ENCODE assay signal across 8 cellular contexts in genomic region chr1:159944623-159945455, GRCh38. TPM values are rescaled to one million over a fixed set of nuclear protein-coding genes. Genes with fewer than 3 reads are reported as not detected.
DNase-seq lines count a peak whose midpoint lies in the region; ATAC-seq and TF ChIP-seq lines count a peak whose summit lies in the region.

No MANE protein-coding gene starts in this region.

- H3K36me3 Mint-ChIP-seq in effector memory CD8-positive, alpha-beta T cell (ENCODE audit: insufficient read depth) = no peaks in the 10 kb centered on the region
- no peaks in the 10 kb centered on the region for H3K36me3 Mint-ChIP-seq in natural killer cell treated with Interleukin-12 subunit alpha and Interleukin-12 subunit beta and Interleukin-15 and Interleukin-18, amount 100 ng/mL, for 72 hours

- no peaks in the 10 kb centered on the region for H3K79me2 ChIP-seq in Loucy (ENCODE audit: insufficient read depth, low read length)

- H3K9ac ChIP-seq in BLaER1 = peak overlapping the region; percentile 60; the same call in 1 of the 2 replicates
- peak overlapping the region; percentile 35 for H3K9ac ChIP-seq in Loucy (ENCODE audit: low read depth, low read length, poor library complexity, severe bottlenecking)

- TF ChIP-seq CTCF in Loucy (conservative IDR thresholded peaks at IDR 0.05; ENCODE audit: low read length) = no peak

- H3K9me3 Mint-ChIP-seq in effector memory CD8-positive, alpha-beta T cell = no peaks in the 10 kb centered on the region
- no peaks in the 10 kb centered on the region for H3K9me3 Mint-ChIP-seq in natural killer cell treated with Interleukin-12 subunit alpha and Interleukin-12 subunit beta and Interleukin-15 and Interleukin-18, amount 100 ng/mL, for 72 hours

- peak overlapping the region; percentile 73 for H2AFZ ChIP-seq in Loucy (ENCODE audit: low read length)

- no peaks in the 10 kb centered on the region for H3K9me3 ChIP-seq in BLaER1
- H3K9me3 ChIP-seq in Loucy (ENCODE audit: insufficient read depth, low read depth, low read length) = no peaks in the 10 kb centered on the region

- peaks cover 24 to 70% of the 10 kb centered on the region in 2 donors for H3K27me3 Mint-ChIP-seq in effector memory CD8-positive, alpha-beta T cell
- H3K27me3 Mint-ChIP-seq in natural killer cell treated with Interleukin-12 subunit alpha and Interleukin-12 subunit beta and Interleukin-15 and Interleukin-18, amount 100 ng/mL, for 72 hours = peaks cover 32 to 35% of the 10 kb centered on the region in 2 donors

- no peaks in the 10 kb centered on the region for H3K9me2 ChIP-seq in Loucy (replicated peaks; ENCODE audit: low read depth, low read length)

- H3F3A ChIP-seq in Loucy (ENCODE audit: low read depth) = no peaks in the 10 kb centered on the region

- no peak for TF ChIP-seq POLR2A in GM18505 (IDR thresholded peaks at IDR 0.05; ENCODE audit: borderline replicate concordance, extremely low read depth, insufficient read depth, insufficient read length)

- H3K4me1 ChIP-seq in BLaER1 = peaks cover 63% of the 10 kb centered on the region
- H3K4me1 ChIP-seq in Loucy (ENCODE audit: insufficient read depth, low read length, poor library complexity, severe bottlenecking) = peaks cover 6% of the 10 kb centered on the region

- ATAC-seq in effector memory CD8-positive, alpha-beta T cell (replicated peaks) = no peak
- ATAC-seq in natural killer cell treated with Interleukin-12 subunit alpha and Interleukin-12 subunit beta and Interleukin-15 and Interleukin-18, amount 100 ng/mL, for 72 hours = no peak
- no peak for ATAC-seq in GM18505 (IDR thresholded peaks at IDR 0.05; ENCODE audit: unreplicated experiment)

- H4K20me1 ChIP-seq in BLaER1 (no peaks in the 10 kb centered on the region), Loucy (ENCODE audit: insufficient read depth, low read length, poor library complexity, severe bottlenecking) (no peaks in the 10 kb centered on the region)

- H3K4me1 Mint-ChIP-seq in effector memory CD8-positive, alpha-beta T cell (ENCODE audit: low read depth in 2 of 2) = peaks cover 10% of the 10 kb centered on the region in 2 donors
- peaks cover 10 to 11% of the 10 kb centered on the region in 2 donors for H3K4me1 Mint-ChIP-seq in natural killer cell treated with Interleukin-12 subunit alpha and Interleukin-12 subunit beta and Interleukin-15 and Interleukin-18, amount 100 ng/mL, for 72 hours (ENCODE audit: low read depth in 2 of 2)

- H3K27ac ChIP-seq in BLaER1 = no peak overlapping the region

- H3K4me3 Mint-ChIP-seq in effector memory CD8-positive, alpha-beta T cell = peak overlapping the region; percentile 52 to 73
- peak overlapping the region; percentile 54 for H3K4me3 Mint-ChIP-seq in natural killer cell treated with Interleukin-12 subunit alpha and Interleukin-12 subunit beta and Interleukin-15 and Interleukin-18, amount 100 ng/mL, for 72 hours

- H3K36me3 ChIP-seq in BLaER1 (no peaks in the 10 kb centered on the region), Loucy (ENCODE audit: insufficient read depth, low read length) (no peaks in the 10 kb centered on the region)

- no peaks in the 10 kb centered on the region for H3K27me3 ChIP-seq in BLaER1
- H3K27me3 ChIP-seq in Loucy (ENCODE audit: insufficient read depth, low read length, poor library complexity, severe bottlenecking) = no peaks in the 10 kb centered on the region

- H3K4me3 ChIP-seq in BLaER1 (peak overlapping the region; percentile 68), Loucy (ENCODE audit: low read length, poor library complexity, severe bottlenecking) (peak overlapping the region; percentile 73)

- no peak for DNase-seq in effector memory CD8-positive, alpha-beta T cell
- no peak for DNase-seq in natural killer cell treated with Interleukin-12 subunit alpha and Interleukin-12 subunit beta and Interleukin-15 and Interleukin-18, amount 100 ng/mL, for 72 hours (ENCODE audit: low spot score)
- DNase-seq in NCI-H128 (lab: John Stamatoyannopoulos, UW; ENCODE audit: unreplicated experiment) (no peak), NCI-H187 (lab: John Stamatoyannopoulos, UW) (no peak), EL (no peak)

- H3K4me2 ChIP-seq in BLaER1 = peak overlapping the region; percentile 91
- peak overlapping the region; percentile 89 for H3K4me2 ChIP-seq in Loucy (ENCODE audit: low read depth, low read length, poor library complexity, severe bottlenecking)

- peak overlapping the region in 1 of 2 donors; percentile 11 for H3K27ac Mint-ChIP-seq in effector memory CD8-positive, alpha-beta T cell
- no peak overlapping the region for H3K27ac Mint-ChIP-seq in natural killer cell treated with Interleukin-12 subunit alpha and Interleukin-12 subunit beta and Interleukin-15 and Interleukin-18, amount 100 ng/mL, for 72 hours

RNA-seq across cellular contexts. Expression of gene IGSF9, which starts 0.6 kb away (rescaled TPM):
- not detected for total RNA-seq in natural killer cell treated with Interleukin-12 subunit alpha and Interleukin-12 subunit beta and Interleukin-15 and Interleukin-18, amount 100 ng/mL, for 72 hours

RNA-seq across cellular contexts. Expression of gene SLAMF9, which starts 9.2 kb away (rescaled TPM):
- not detected for total RNA-seq in natural killer cell treated with Interleukin-12 subunit alpha and Interleukin-12 subunit beta and Interleukin-15 and Interleukin-18, amount 100 ng/mL, for 72 hours

RNA-seq across cellular contexts. Expression of gene TAGLN2, which starts 19.5 kb away (rescaled TPM):
- total RNA-seq in natural killer cell treated with Interleukin-12 subunit alpha and Interleukin-12 subunit beta and Interleukin-15 and Interleukin-18, amount 100 ng/mL, for 72 hours = 100 to 1,000 TPM; 239 to 375 TPM

RNA-seq across cellular contexts. Expression of gene CFAP45, which starts 44.9 kb away (rescaled TPM):
- total RNA-seq in natural killer cell treated with Interleukin-12 subunit alpha and Interleukin-12 subunit beta and Interleukin-15 and Interleukin-18, amount 100 ng/mL, for 72 hours = 1 to 10 TPM in 1 of 2 donors, under 1 TPM in 1; 0.38 to 3.0 TPM
